Comparison of ENCODE assay signal across 17 cellular contexts in the genomic region with DNA sequence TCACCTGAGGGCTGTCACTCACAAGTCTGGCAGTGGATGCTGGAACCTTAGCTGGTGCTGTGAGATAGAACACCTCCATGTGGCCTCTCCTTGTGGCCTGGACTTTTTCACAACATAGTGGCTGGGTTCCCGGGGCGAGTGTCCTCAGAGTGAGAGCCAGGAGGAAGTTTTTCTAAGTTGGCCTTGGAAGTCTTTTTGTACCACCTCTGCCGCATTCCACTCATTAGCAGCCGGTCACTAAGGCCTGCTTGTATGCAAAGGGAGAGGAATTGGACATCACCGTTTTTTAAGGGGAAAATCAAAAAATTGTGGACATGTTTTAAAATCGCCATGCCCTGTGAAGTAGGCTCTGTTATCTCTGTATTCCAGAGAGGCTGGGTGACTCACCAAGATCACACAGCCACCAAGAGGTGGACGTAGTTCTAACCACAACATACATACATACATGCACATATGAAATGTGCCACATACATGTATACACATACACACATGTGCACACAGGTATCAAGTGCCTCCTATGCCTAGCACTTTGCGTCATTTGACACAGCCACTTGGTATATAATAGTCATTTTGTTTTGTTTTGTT. TPM values are rescaled to one million over a fixed set of nuclear protein-coding genes. Genes with fewer than 3 reads are reported as not detected.
DNase-seq lines count a peak whose midpoint lies in the region; ATAC-seq, FAIRE-seq and TF ChIP-seq lines count a peak whose summit lies in the region.
"Had no signal": no experiment of that assay in that cellular context is flagged by ENCODE, and none has a peak within 500 bp of the region (broad histone marks: within the 10 kb centered on the region; RNA-seq: fewer than 3 reads in every experiment).

No MANE protein-coding gene starts in this region.

- peaks cover 4% of the 10 kb centered on the region for H3K27me3 Mint-ChIP-seq in GM23338 (ENCODE audit: insufficient read depth, low read depth, poor library complexity)

- H3K4me2 ChIP-seq in HCT116 (ENCODE audit: low read length) = peak overlapping the region; percentile 38
- H3K4me2 ChIP-seq in K562 (ENCODE audit: insufficient read depth, low read length) = no peak overlapping the region
- H3K4me2 ChIP-seq in GM23338 = no peak overlapping the region
- H3K4me2 ChIP-seq: KMS-11 had no signal

- H3K9ac ChIP-seq in HCT116 (ENCODE audit: low read length) (no peak overlapping the region), K562 (ENCODE audit: insufficient read depth in 1 of 2, low read depth in 2 of 2, low read length in 2 of 2) (no peak overlapping the region), skeletal muscle tissue (ENCODE audit: low read depth in 1 of 3, low read length in 3 of 3) (peak overlapping the region; percentile 15 to 65 (median 40))
- H3K9ac ChIP-seq: KMS-11 had no signal

- DNase-seq in HCT116 (ENCODE audit: low read depth, low spot score) (no peak), K562 (ENCODE audit: extremely low read depth in 1 of 4, low spot score in 3 of 4) (peak in 2 of 4 experiments; percentile 21 to 45), left ventricle myocardium superior (peak; percentile 60), GM23338 (ENCODE audit: low spot score) (no peak), activated T-cell treated with anti-CD3 and anti-CD28 coated beads for 4 hours (no peak), OCI-M1 (lab: John Stamatoyannopoulos, UW) (no peak)
- no peak for DNase-seq in activated CD4-positive, alpha-beta T cell treated with anti-CD3 and anti-CD28 coated beads for 4 hours
- DNase-seq: natural killer cell had no signal

- H3K27me3 ChIP-seq in HCT116 (ENCODE audit: insufficient read depth, low read length) = no peaks in the 10 kb centered on the region
- peaks cover 11 to 27% of the 10 kb centered on the region in 2 experiments; a peak in 3 of 5 replicates for H3K27me3 ChIP-seq in K562 (ENCODE audit: control insufficient read depth in 2 of 2, insufficient read depth in 2 of 2, low read length in 2 of 2)
- H3K27me3 ChIP-seq in skeletal muscle tissue (ENCODE audit: control insufficient read depth in 3 of 3, insufficient read depth in 3 of 3, low read length in 3 of 3) = no peaks in the 10 kb centered on the region
- H3K27me3 ChIP-seq in GM23338 (ENCODE audit: insufficient read depth) = no peaks in the 10 kb centered on the region
- H3K27me3 ChIP-seq: ovary had no signal

- no peak for FAIRE-seq in K562 (lab: Jason Lieb, UNC)
- FAIRE-seq: colon had no signal

- no peak overlapping the region for H3K4me3 Mint-ChIP-seq in GM23338
- H3K4me3 Mint-ChIP-seq: activated CD8-positive, alpha-beta T cell treated with anti-CD3 and anti-CD28 coated beads, Interleukin-2, amount 10 ng/mL, durations not matched to agents 7 days and 5 days; activated naive CD4-positive, alpha-beta T cell treated with anti-CD3 and anti-CD28 coated beads, Interleukin-2, amount 10 ng/mL, durations not matched to agents 7 days and 5 days; effector memory CD8-positive, alpha-beta T cell; natural killer cell had no signal

- H4K20me1 ChIP-seq in HCT116 (ENCODE audit: insufficient read depth) = no peaks in the 10 kb centered on the region
- H4K20me1 ChIP-seq in K562 (replicated peaks; ENCODE audit: control insufficient read depth, insufficient read depth, low read length) = no peaks in the 10 kb centered on the region; the same call in 1 of the 2 replicates
- no peaks in the 10 kb centered on the region for H4K20me1 ChIP-seq in GM23338 (replicated peaks; ENCODE audit: insufficient read depth)

- TF ChIP-seq RAD21 in HCT116 (IDR thresholded peaks at IDR 0.05; ENCODE audit: low read depth) = no peak
- TF ChIP-seq RAD21 in K562 (CRISPR knock-in tag; conservative IDR thresholded peaks at IDR 0.05 in 1 of 2, IDR thresholded peaks at IDR 0.05 in 1 of 2) = no peak

- RAD21 ChIA-PET in HCT116 (lab: Charles Lee; ENCODE audit: low non-redundant PET in 1 of 2, low total read pairs in 2 of 2, uncharacterized antibody in 2 of 2, unreplicated experiment in 2 of 2) = interaction anchor here (0.6 to 1.4 kb wide), 10 partner anchors 14 to 161 kb away, joined by 3 to 10 read pairs (median 4); a partner anchor contains a TSS

- in situ Hi-C loops in K562 (cut with MboI) = loop anchor here (10.0 kb wide), 1 partner anchor 162 kb away; no protein-coding TSS in a partner anchor

- H3K9me1 ChIP-seq in K562 (ENCODE audit: control insufficient read depth, insufficient read depth, low read length) = no peaks in the 10 kb centered on the region

- no peaks in the 10 kb centered on the region for H3K79me2 ChIP-seq in HCT116 (ENCODE audit: insufficient read depth, low read length)
- no peaks in the 10 kb centered on the region for H3K79me2 ChIP-seq in K562 (ENCODE audit: control insufficient read depth, insufficient read depth, low read length)
- H3K79me2 ChIP-seq in GM23338 (replicated peaks; ENCODE audit: insufficient read depth) = no peaks in the 10 kb centered on the region

- BruUV-seq in HCT116 (replicated peaks; lab: Mats Ljungman, UMichigan) (no TSS peak), K562 (replicated peaks; lab: Mats Ljungman, UMichigan) (no TSS peak)

- peaks cover 12% of the 10 kb centered on the region for H3K4me1 Mint-ChIP-seq in GM23338

- no peak for TF ChIP-seq EP300 in K562 (IDR thresholded peaks at IDR 0.05; ENCODE audit: low read length)

- no peaks in the 10 kb centered on the region for H3K9me2 ChIP-seq in HCT116 (ENCODE audit: insufficient read depth)
- H3K9me2 ChIP-seq in GM23338 (ENCODE audit: insufficient read depth) = no peaks in the 10 kb centered on the region

- CTCF ChIA-PET in HCT116 (lab: Charles Lee) (interaction anchor here (0.6 to 2.0 kb wide), 14 partner anchors 10 to 1036 kb away, joined by 3 to 24 read pairs (median 4); a partner anchor contains a TSS), K562 (lab: Yijun Ruan, JAX; ENCODE audit: low intra/inter-chr PET ratio) (interaction anchor here (0.7 to 1.2 kb wide), 3 partner anchors 82 to 161 kb away, joined by 3 to 10 read pairs (median 5); no protein-coding TSS in a partner anchor)

- no peak overlapping the region for H3K4me3 ChIP-seq in HCT116 (replicated peaks in 1 of 2; ENCODE audit: low read depth in 1 of 2, low read length in 2 of 2)
- H3K4me3 ChIP-seq in K562 = no peak overlapping the region
- H3K4me3 ChIP-seq in skeletal muscle tissue (ENCODE audit: low read length in 3 of 3) = no peak overlapping the region
- no peak overlapping the region for H3K4me3 ChIP-seq in GM23338
- H3K4me3 ChIP-seq: HAP-1, ovary had no signal

- H3K27ac ChIP-seq in HCT116 (ENCODE audit: low read depth, low read length) (no peak overlapping the region; the same call in 1 of the 2 replicates), K562 (ENCODE audit: extremely low read depth, low read depth, low read length) (no peak overlapping the region), skeletal muscle tissue (ENCODE audit: low read depth, low read length) (peak overlapping the region; percentile 74), GM23338 (ENCODE audit: low read depth) (no peak overlapping the region)
- H3K27ac ChIP-seq: C4-2B, KMS-11 had no signal

- H3F3A ChIP-seq in GM23338 (replicated peaks; ENCODE audit: low read depth) = no peaks in the 10 kb centered on the region

- POLR2A ChIA-PET in HCT116 (lab: Charles Lee) (interaction anchor here (0.7 kb wide), 1 partner anchor 168 kb away, joined by 3 read pairs; no protein-coding TSS in a partner anchor), K562 (lab: Yijun Ruan, JAX) (interaction anchor here (0.6 to 0.9 kb wide), 2 partner anchors 16 to 156 kb away, joined by 3 read pairs; no protein-coding TSS in a partner anchor)

- TF ChIP-seq POLR2A in HCT116 (IDR thresholded peaks at IDR 0.05; ENCODE audit: borderline replicate concordance, extremely low read depth, insufficient read depth, insufficient read length) = no peak
- TF ChIP-seq POLR2A in K562 (conservative IDR thresholded peaks at IDR 0.05) = no peak

- H3K36me3 Mint-ChIP-seq in GM23338 (ENCODE audit: low read depth) = no peaks in the 10 kb centered on the region
- H3K36me3 Mint-ChIP-seq: activated naive CD4-positive, alpha-beta T cell treated with anti-CD3 and anti-CD28 coated beads, Interleukin-2, amount 10 ng/mL, durations not matched to agents 7 days and 5 days; natural killer cell had no signal

- H3K27ac Mint-ChIP-seq in GM23338 = no peak overlapping the region
- H3K27ac Mint-ChIP-seq: activated naive CD4-positive, alpha-beta T cell treated with anti-CD3 and anti-CD28 coated beads, Interleukin-2, amount 10 ng/mL, durations not matched to agents 7 days and 5 days; natural killer cell had no signal

- intact Hi-C loops in HCT116 (cut with micrococcal nuclease) = loop anchor here (5.0 kb wide), 5 partner anchors 74 to 359 kb away; no protein-coding TSS in a partner anchor
- intact Hi-C loops in K562 (cut with micrococcal nuclease) = loop anchor here (5.0 kb wide), 1 partner anchor 84 kb away; no protein-coding TSS in a partner anchor
- intact Hi-C loops in left ventricle myocardium superior (cut with micrococcal nuclease) = loop anchor here (10.0 kb wide), 1 partner anchor 162 kb away; no protein-coding TSS in a partner anchor

- peaks cover 0 to 9% of the 10 kb centered on the region in 2 experiments; a peak in 1 of 4 replicates for H3K9me3 ChIP-seq in HCT116 (ENCODE audit: control insufficient read depth in 1 of 2, insufficient read depth in 1 of 2, low read depth in 1 of 2, low read length in 2 of 2)
- H3K9me3 ChIP-seq in K562 (replicated peaks; ENCODE audit: control insufficient read depth, insufficient read depth, low read depth, low read length) = no peaks in the 10 kb centered on the region
- no peaks in the 10 kb centered on the region for H3K9me3 ChIP-seq in skeletal muscle tissue (ENCODE audit: control insufficient read depth in 3 of 3, low read length in 3 of 3)
- H3K9me3 ChIP-seq: HAP-1, ovary had no signal

- no peaks in the 10 kb centered on the region for H3K36me3 ChIP-seq in HCT116 (ENCODE audit: control insufficient read depth in 1 of 2, insufficient read depth in 2 of 2, low read length in 2 of 2)
- no peaks in the 10 kb centered on the region for H3K36me3 ChIP-seq in K562 (ENCODE audit: control insufficient read depth, insufficient read depth, low read length)
- no peaks in the 10 kb centered on the region for H3K36me3 ChIP-seq in skeletal muscle tissue (ENCODE audit: control insufficient read depth in 3 of 3, insufficient read depth in 3 of 3, low read length in 3 of 3)
- no peaks in the 10 kb centered on the region for H3K36me3 ChIP-seq in GM23338 (ENCODE audit: insufficient read depth)
- H3K36me3 ChIP-seq: HAP-1, ovary had no signal

- H2AFZ ChIP-seq in HCT116 (ENCODE audit: low read depth, low read length, poor library complexity, severe bottlenecking) (peak overlapping the region; percentile 36), K562 (ENCODE audit: low read depth, low read length) (no peak overlapping the region), GM23338 (no peak overlapping the region)

- ATAC-seq in HCT116 (no peak), K562 (peak; percentile 42; the same call in 2 of the 3 replicates), left ventricle myocardium superior (peak; percentile 79), GM23338 (no peak)

- no peak for TF ChIP-seq CTCF in HCT116 (IDR thresholded peaks at IDR 0.05 in 2 of 3, conservative IDR thresholded peaks at IDR 0.05 in 1 of 3; ENCODE audit: borderline replicate concordance in 1 of 3, insufficient read depth in 1 of 3, low read depth in 2 of 3, low read length in 2 of 3)
- no peak for TF ChIP-seq CTCF in K562 (IDR thresholded peaks at IDR 0.05 in 2 of 3, conservative IDR thresholded peaks at IDR 0.05 in 1 of 3; ENCODE audit: insufficient read depth in 2 of 3, low read depth in 1 of 3, low read length in 3 of 3)
- no peak for TF ChIP-seq CTCF in GM23338 (conservative IDR thresholded peaks at IDR 0.05; ENCODE audit: low read depth in 2 of 2)

- 4% methylated on average over 8 of the region's 8 CpGs for WGBS in K562 (ENCODE audit: insufficient coverage, low coverage, missing lambda C conversion rate)

- H3K9me3 Mint-ChIP-seq in GM23338 = no peaks in the 10 kb centered on the region
- H3K9me3 Mint-ChIP-seq: activated naive CD4-positive, alpha-beta T cell treated with anti-CD3 and anti-CD28 coated beads, Interleukin-2, amount 10 ng/mL, durations not matched to agents 7 days and 5 days; effector memory CD8-positive, alpha-beta T cell; natural killer cell had no signal

- peaks cover 40 to 59% of the 10 kb centered on the region in 2 experiments for H3K4me1 ChIP-seq in HCT116 (ENCODE audit: control insufficient read depth in 1 of 2, insufficient read depth in 2 of 2, low read length in 2 of 2)
- peaks cover 0 to 4% of the 10 kb centered on the region in 2 experiments; a peak in 1 of 5 replicates for H3K4me1 ChIP-seq in K562 (replicated peaks in 1 of 2; ENCODE audit: control insufficient read depth in 2 of 2, insufficient read depth in 2 of 2, low read length in 2 of 2)
- peaks cover 37 to 54% (median 41%) of the 10 kb centered on the region in 3 donors for H3K4me1 ChIP-seq in skeletal muscle tissue (ENCODE audit: control insufficient read depth in 3 of 3, insufficient read depth in 3 of 3, low read length in 3 of 3)
- peaks cover 3% of the 10 kb centered on the region; the same call in 1 of the 2 replicates for H3K4me1 ChIP-seq in GM23338 (ENCODE audit: insufficient read depth)
- H3K4me1 ChIP-seq: HAP-1 had no signal

RNA-seq across cellular contexts. Expression of a gene that starts 16.1 kb away (rescaled TPM):
- total RNA-seq in HCT116 (2021; ENCODE audit: unreplicated experiment) (9.0 TPM), K562 (2014; rRNA removed) (2.2 and 2.5 TPM in 2 replicates), K562 (2014; rRNA removed; fragmentation: Illumina TruSeq; extraction: Trizol) (2.8 and 3.0 TPM in 2 replicates), K562 (2015; rRNA removed; fragmentation: Illumina TruSeq; extraction: Trizol) (3.3 and 3.6 TPM in 2 replicates), K562 (2021) (2.5 and 2.6 TPM in 2 replicates), left ventricle myocardium superior (4.4 TPM), skeletal muscle tissue (6.8 TPM)
- 1.8 and 2.6 TPM in 2 replicates for polyA plus RNA-seq in HCT116 (2012)
- total RNA-seq in K562 (2011; cell fraction: chromatin; rRNA removed; ENCODE audit: low replicate concordance) = 3.8 and 4.1 TPM in 2 replicates
- total RNA-seq in K562 (2011; cell fraction: nucleolus; rRNA removed) = 2.5 and 4.3 TPM in 2 replicates
- 2.8 and 2.9 TPM in 2 replicates for total RNA-seq in K562 (2011; cell fraction: nucleoplasm; rRNA removed)
- polyA plus RNA-seq in K562 (2011; rRNA removed) (0.80 and 1.7 TPM in 2 replicates), K562 (2014; fragmentation: Illumina TruSeq; extraction: Trizol) (2.0 TPM in 2 replicates), K562 (2014; fragmentation: Nextera tagmentation; extraction: Ambion mirVana) (under 1 TPM; 0.36 to 0.58 TPM), K562 (2014; rRNA removed) (1.4 and 1.8 TPM in 2 replicates), GM23338 (2016; fragmentation: Nextera tagmentation; extraction: Ambion mirVana) (0.91 and 0.97 TPM in 2 replicates)
- polyA plus RNA-seq in K562 (2011; cell fraction: cytosol; rRNA removed) = 0.38 and 0.75 TPM in 2 replicates
- polyA plus RNA-seq in K562 (2011; cell fraction: nucleus; rRNA removed) = 1.0 and 1.9 TPM in 2 replicates
- polyA plus RNA-seq in K562 (2012) = 1.8 and 1.9 TPM in 2 replicates
- polyA minus RNA-seq in K562 (2011; rRNA and poly(A)+ RNA removed) = 1.4 and 2.5 TPM in 2 replicates
- 0.76 and 1.6 TPM in 2 replicates for polyA minus RNA-seq in K562 (2011; cell fraction: cytosol; rRNA and poly(A)+ RNA removed)
- polyA minus RNA-seq in K562 (2011; cell fraction: nucleus; rRNA and poly(A)+ RNA removed) = 2.4 and 2.6 TPM in 2 replicates
- 3.9 and 4.9 TPM in 2 replicates for total RNA-seq in GM23338 (2014; rRNA removed; shearing (Covaris generic))

RNA-seq across cellular contexts. Expression of a gene that starts 25.5 kb away (rescaled TPM):
- total RNA-seq in HCT116 (2021; ENCODE audit: unreplicated experiment) = 176 TPM
- polyA plus RNA-seq in HCT116 (2012) = 129 and 157 TPM in 2 replicates
- 6.6 and 20.6 TPM in 2 replicates for total RNA-seq in K562 (2011; cell fraction: chromatin; rRNA removed; ENCODE audit: low replicate concordance)
- 11.1 and 17.3 TPM in 2 replicates for total RNA-seq in K562 (2011; cell fraction: nucleolus; rRNA removed)
- 12.2 and 18.6 TPM in 2 replicates for total RNA-seq in K562 (2011; cell fraction: nucleoplasm; rRNA removed)
- total RNA-seq in K562 (2014; rRNA removed) = 43.5 and 57.7 TPM in 2 replicates
- 27.0 and 29.9 TPM in 2 replicates for total RNA-seq in K562 (2014; rRNA removed; fragmentation: Illumina TruSeq; extraction: Trizol)
- 31.4 and 31.8 TPM in 2 replicates for total RNA-seq in K562 (2015; rRNA removed; fragmentation: Illumina TruSeq; extraction: Trizol)
- total RNA-seq in K562 (2021) = 59.9 and 67.6 TPM in 2 replicates
- polyA plus RNA-seq in K562 (2011; rRNA removed) = 32.4 and 34.6 TPM in 2 replicates
- polyA plus RNA-seq in K562 (2011; cell fraction: cytosol; rRNA removed) = 40.6 and 53.4 TPM in 2 replicates
- polyA plus RNA-seq in K562 (2011; cell fraction: nucleus; rRNA removed) = 34.0 and 43.0 TPM in 2 replicates
- polyA plus RNA-seq in K562 (2012) = 38.4 and 62.6 TPM in 2 replicates
- polyA plus RNA-seq in K562 (2014; fragmentation: Illumina TruSeq; extraction: Trizol) = 57.1 and 63.1 TPM in 2 replicates
- polyA plus RNA-seq in K562 (2014; fragmentation: Nextera tagmentation; extraction: Ambion mirVana) = 1 to 10 TPM; 3.1 to 5.8 TPM
- polyA plus RNA-seq in K562 (2014; rRNA removed) = 41.5 and 44.1 TPM in 2 replicates
- polyA minus RNA-seq in K562 (2011; rRNA and poly(A)+ RNA removed) = 14.3 and 16.3 TPM in 2 replicates
- 23.4 and 24.0 TPM in 2 replicates for polyA minus RNA-seq in K562 (2011; cell fraction: cytosol; rRNA and poly(A)+ RNA removed)
- polyA minus RNA-seq in K562 (2011; cell fraction: nucleus; rRNA and poly(A)+ RNA removed) = 11.0 and 13.1 TPM in 2 replicates
- total RNA-seq in left ventricle myocardium superior = 118 TPM
- total RNA-seq in skeletal muscle tissue = 31.3 TPM
- 7.3 and 11.8 TPM in 2 replicates for total RNA-seq in GM23338 (2014; rRNA removed; shearing (Covaris generic))
- 1.7 and 2.0 TPM in 2 replicates for polyA plus RNA-seq in GM23338 (2016; fragmentation: Nextera tagmentation; extraction: Ambion mirVana)

Comparison
In these comparisons a context has a peak if more than half of its experiments do, and no peak if none do; other contexts are left out.
1. ATAC-seq: peak in K562 (single experiment) and left ventricle myocardium superior (single experiment); none in HCT116 (single experiment) and GM23338 (single experiment).
2. H3K9ac ChIP-seq: peak in skeletal muscle tissue (3 of 3); none in HCT116 (single experiment) and K562 (0 of 2).